In the genomic region with DNA sequence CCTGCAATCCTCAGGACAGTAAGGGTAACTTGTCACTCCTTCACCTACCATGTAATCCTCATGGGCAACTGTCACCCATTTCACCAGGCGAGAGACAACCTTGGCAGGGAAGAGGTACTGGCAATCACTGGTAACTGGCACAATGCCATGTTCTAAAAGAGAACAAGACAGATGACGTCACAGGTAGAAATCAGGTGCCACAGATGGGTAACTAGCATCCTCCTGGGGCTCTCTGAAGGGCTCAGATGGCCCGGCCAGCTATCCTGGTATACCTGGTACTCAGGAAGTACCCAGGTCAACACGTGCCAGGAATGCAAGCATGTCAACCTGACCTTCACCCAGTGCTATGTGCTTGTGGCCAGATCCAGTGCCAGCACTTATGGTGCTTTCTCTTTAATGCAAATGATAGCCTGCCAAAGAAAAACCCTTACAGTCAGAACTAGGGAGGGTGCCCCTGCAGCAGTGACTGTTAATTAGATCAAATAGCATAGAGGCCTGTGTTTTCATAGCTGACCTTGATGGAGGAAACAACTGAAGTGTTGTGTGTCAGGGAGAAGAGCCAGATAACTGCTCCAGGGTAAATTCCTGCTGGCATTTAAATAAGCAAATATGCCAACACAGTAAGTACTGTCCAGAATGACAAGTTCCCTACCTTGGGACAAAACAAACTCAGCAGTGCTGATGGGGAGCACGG, we compare ENCODE assay signal across 1 cellular context.
A peak's percentile ranks its signal among the peaks of the same experiment; 100 is the strongest.
TF ChIP-seq lines count a peak whose summit lies in the region.

No MANE protein-coding gene starts in this region.

TF ChIP-seq in SK-N-SH, 30 proteins besides CTCF, POLR2A, EP300 and RAD21:
- TF ChIP-seq, protein P1, sequence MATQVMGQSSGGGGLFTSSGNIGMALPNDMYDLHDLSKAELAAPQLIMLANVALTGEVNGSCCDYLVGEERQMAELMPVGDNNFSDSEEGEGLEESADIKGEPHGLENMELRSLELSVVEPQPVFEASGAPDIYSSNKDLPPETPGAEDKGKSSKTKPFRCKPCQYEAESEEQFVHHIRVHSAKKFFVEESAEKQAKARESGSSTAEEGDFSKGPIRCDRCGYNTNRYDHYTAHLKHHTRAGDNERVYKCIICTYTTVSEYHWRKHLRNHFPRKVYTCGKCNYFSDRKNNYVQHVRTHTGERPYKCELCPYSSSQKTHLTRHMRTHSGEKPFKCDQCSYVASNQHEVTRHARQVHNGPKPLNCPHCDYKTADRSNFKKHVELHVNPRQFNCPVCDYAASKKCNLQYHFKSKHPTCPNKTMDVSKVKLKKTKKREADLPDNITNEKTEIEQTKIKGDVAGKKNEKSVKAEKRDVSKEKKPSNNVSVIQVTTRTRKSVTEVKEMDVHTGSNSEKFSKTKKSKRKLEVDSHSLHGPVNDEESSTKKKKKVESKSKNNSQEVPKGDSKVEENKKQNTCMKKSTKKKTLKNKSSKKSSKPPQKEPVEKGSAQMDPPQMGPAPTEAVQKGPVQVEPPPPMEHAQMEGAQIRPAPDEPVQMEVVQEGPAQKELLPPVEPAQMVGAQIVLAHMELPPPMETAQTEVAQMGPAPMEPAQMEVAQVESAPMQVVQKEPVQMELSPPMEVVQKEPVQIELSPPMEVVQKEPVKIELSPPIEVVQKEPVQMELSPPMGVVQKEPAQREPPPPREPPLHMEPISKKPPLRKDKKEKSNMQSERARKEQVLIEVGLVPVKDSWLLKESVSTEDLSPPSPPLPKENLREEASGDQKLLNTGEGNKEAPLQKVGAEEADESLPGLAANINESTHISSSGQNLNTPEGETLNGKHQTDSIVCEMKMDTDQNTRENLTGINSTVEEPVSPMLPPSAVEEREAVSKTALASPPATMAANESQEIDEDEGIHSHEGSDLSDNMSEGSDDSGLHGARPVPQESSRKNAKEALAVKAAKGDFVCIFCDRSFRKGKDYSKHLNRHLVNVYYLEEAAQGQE (IDR thresholded peaks at IDR 0.05; ENCODE audit: low read depth, low read length): no peak
- TF ChIP-seq RCOR1 (IDR thresholded peaks at IDR 0.05; ENCODE audit: low read length): peak; percentile 62
TF ChIP-seq in SK-N-SH: peak in this region for 1.
